8 cellular contexts compared by ENCODE assay signal in the genomic region with DNA sequence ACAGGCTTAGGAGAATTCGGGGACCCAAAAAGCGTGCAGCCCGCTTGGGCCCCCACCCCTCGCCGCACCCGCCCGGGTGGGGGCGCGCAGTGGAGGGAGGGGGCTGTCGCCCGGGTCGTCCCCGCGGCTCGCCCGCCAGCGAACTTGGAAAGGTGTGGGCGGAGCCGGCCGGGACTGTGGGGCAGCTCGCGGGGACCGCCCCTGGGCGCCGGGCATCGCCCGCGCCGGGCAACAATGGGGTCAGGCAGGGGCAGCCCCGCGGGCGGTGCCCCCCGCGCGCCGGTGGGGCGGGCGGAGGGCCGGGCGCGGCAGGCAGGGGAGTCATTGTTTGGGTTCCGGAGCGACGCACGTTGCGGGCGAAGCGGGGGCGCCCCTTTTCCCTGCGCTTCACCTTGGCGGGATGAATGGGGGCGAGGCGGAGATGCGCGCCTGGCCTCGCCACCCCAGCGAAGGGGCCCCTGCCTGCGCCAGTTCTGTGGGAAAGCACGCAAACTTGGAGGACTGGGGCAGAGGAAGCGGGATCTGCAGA. TPM values are rescaled to one million over a fixed set of nuclear protein-coding genes. Genes with fewer than 3 reads are reported as not detected.
A peak's percentile ranks its signal among the peaks of the same experiment; 100 is the strongest.
DNase-seq lines count a peak whose midpoint lies in the region; ATAC-seq and TF ChIP-seq lines count a peak whose summit lies in the region.

No MANE protein-coding gene starts in this region.

- peaks cover 13% of the 10 kb centered on the region for H3K4me1 Mint-ChIP-seq in neural progenitor cell

- H3K27me3 ChIP-seq in esophagus muscularis mucosa: no peaks in the 10 kb centered on the region
- peaks cover 16% of the 10 kb centered on the region for H3K27me3 ChIP-seq in neural progenitor cell
- no peaks in the 10 kb centered on the region for H3K27me3 ChIP-seq in testis

- peaks cover 8% of the 10 kb centered on the region for H3K27me3 Mint-ChIP-seq in neural progenitor cell (ENCODE audit: insufficient read depth, low read depth)

- H3K27ac Mint-ChIP-seq in neural progenitor cell: no peak overlapping the region

- no peaks in the 10 kb centered on the region for H3K9me3 ChIP-seq in esophagus muscularis mucosa
- H3K9me3 ChIP-seq in neural progenitor cell (ENCODE audit: low read depth): no peaks in the 10 kb centered on the region
- no peaks in the 10 kb centered on the region for H3K9me3 ChIP-seq in testis

- peak overlapping the region; percentile 78 for H3K4me3 Mint-ChIP-seq in neural progenitor cell

- no peak for TF ChIP-seq EP300 in esophagus muscularis mucosa (IDR thresholded peaks at IDR 0.05)

- H3K4me1 ChIP-seq in esophagus muscularis mucosa (peaks cover 22 to 35% (median 32%) of the 10 kb centered on the region in 4 donors), neural progenitor cell (peaks cover 8% of the 10 kb centered on the region), testis (peaks cover 23% of the 10 kb centered on the region)

- H3K27ac ChIP-seq in esophagus muscularis mucosa (replicated peaks in 1 of 4): peak overlapping the region; percentile 93 to 98 (median 96)
- peak overlapping the region; percentile 94 for H3K27ac ChIP-seq in neural progenitor cell
- peak overlapping the region; percentile 87 to 89 for H3K27ac ChIP-seq in testis

- peaks cover 5% of the 10 kb centered on the region for H3K9me3 Mint-ChIP-seq in neural progenitor cell

- intact Hi-C loops in esophagus muscularis mucosa (cut with DNase I) (loop anchor here (5.0 to 10.0 kb wide), 4 partner anchors 152 to 383 kb away; no protein-coding TSS in a partner anchor), testis (cut with DNase I; ENCODE audit: low total_unique reads) (no loop called here)

- H3K36me3 Mint-ChIP-seq in neural progenitor cell: no peaks in the 10 kb centered on the region

- TF ChIP-seq CTCF in esophagus muscularis mucosa (IDR thresholded peaks at IDR 0.05) (no peak), neural progenitor cell (IDR thresholded peaks at IDR 0.05) (no peak), testis (IDR thresholded peaks at IDR 0.05) (no peak)

- no peak for TF ChIP-seq POLR2A in esophagus muscularis mucosa (IDR thresholded peaks at IDR 0.05; ENCODE audit: low read depth)
- no peak for TF ChIP-seq POLR2A in testis (IDR thresholded peaks at IDR 0.05)

- H4K20me1 ChIP-seq in neural progenitor cell (ENCODE audit: low read depth): peaks cover 22% of the 10 kb centered on the region

- WGBS in esophagus muscularis mucosa: no CpG with 5 or more reads among the region's 60 CpGs
- 0% methylated on average over 4 to 21 of the region's 60 CpGs for WGBS in testis, 2 donors

- H3K4me2 ChIP-seq in neural progenitor cell: peak overlapping the region; percentile 96

- H3K4me3 ChIP-seq in esophagus muscularis mucosa (peak overlapping the region; percentile 80 to 96 (median 90)), neural progenitor cell (peak overlapping the region; percentile 98), testis (peak overlapping the region; percentile 69 to 85)

- peak overlapping the region; percentile 62 for H3K9ac ChIP-seq in neural progenitor cell

- peaks cover 43% of the 10 kb centered on the region for H3F3A ChIP-seq in neural progenitor cell (ENCODE audit: low read depth)

- H3K79me2 ChIP-seq in neural progenitor cell (ENCODE audit: low read depth): peaks cover 39% of the 10 kb centered on the region

- ATAC-seq in HG02943 (IDR thresholded peaks at IDR 0.05; ENCODE audit: low read depth, unreplicated experiment): peak; percentile 27

- H2AFZ ChIP-seq in neural progenitor cell (replicated peaks): peak overlapping the region; percentile 88

- H3K36me3 ChIP-seq in esophagus muscularis mucosa: no peaks in the 10 kb centered on the region
- no peaks in the 10 kb centered on the region for H3K36me3 ChIP-seq in neural progenitor cell
- H3K36me3 ChIP-seq in testis (ENCODE audit: low read depth, missing control alignments): no peaks in the 10 kb centered on the region

- DNase-seq in NCI-H2029 (lab: John Stamatoyannopoulos, UW): peak; percentile 0
- no peak for DNase-seq in NCI-H2029 treated with DMSO at 0.1 percent for 48 hours (lab: John Stamatoyannopoulos, UW)
- peak; percentile 54 for DNase-seq in NCI-H345 treated with DMSO at 0.1 percent for 48 hours (lab: John Stamatoyannopoulos, UW; ENCODE audit: unreplicated experiment)
- peak; percentile 41 for DNase-seq in activated T-cell treated with anti-CD3 and anti-CD28 coated beads for 1 hour (ENCODE audit: low read depth)
- peak; percentile 89 for DNase-seq in esophagus muscularis mucosa (ENCODE audit: extremely low spot score)
- DNase-seq in neural progenitor cell (ENCODE audit: low spot score): peak; percentile 72
- peak; percentile 21 for DNase-seq in testis

RNA-seq across cellular contexts. Expression of a gene that starts 0.6 kb away (rescaled TPM):
- total RNA-seq in esophagus muscularis mucosa (10 to 100 TPM; 13.8 to 20.7 (median 17.0) TPM), neural progenitor cell (ENCODE audit: low replicate concordance) (8.0 and 10.1 TPM in 2 replicates), testis (10 to 100 TPM in 1 of 2 donors, 1 to 10 TPM in 1; 8.5 to 10.8 TPM)
- 3.8 TPM for polyA plus RNA-seq in testis (ENCODE audit: insufficient read depth, low read depth, low replicate concordance)
